ENCODE assay signal across 10 cellular contexts in genomic region chr17:14337596-14338079, GRCh38. TPM values are rescaled to one million over a fixed set of nuclear protein-coding genes. Genes with fewer than 3 reads are reported as not detected.
DNase-seq lines count a peak whose midpoint lies in the region; ATAC-seq, FAIRE-seq and TF ChIP-seq lines count a peak whose summit lies in the region.
"Had no signal": no experiment of that assay in that cellular context is flagged by ENCODE, and none has a peak within 500 bp of the region (broad histone marks: within the 10 kb centered on the region; RNA-seq: fewer than 3 reads in every experiment).

No MANE protein-coding gene starts in this region.

- no peak overlapping the region for H2AFZ ChIP-seq in SK-N-SH (ENCODE audit: low read depth)

- no peak for FAIRE-seq in urothelium cell line (lab: Jason Lieb, UNC)

- peaks cover 0 to 29% (median 11%) of the 10 kb centered on the region in 11 experiments; a peak in 10 of 22 replicates for H3K36me3 ChIP-seq in BLaER1 treated with 17β-estradiol and CSF1 and Interleukin-3, amounts not matched to agents 10 nM and 100 nM
- H3K36me3 ChIP-seq in SK-N-SH (replicated peaks in 1 of 2; ENCODE audit: control insufficient read depth in 1 of 2, insufficient read depth in 2 of 2, low read length in 1 of 2): no peaks in the 10 kb centered on the region
- H3K36me3 ChIP-seq: neutrophil had no signal

- H3K4me3 Mint-ChIP-seq in activated naive CD8-positive, alpha-beta T cell treated with anti-CD3 and anti-CD28 coated beads for 36 hours: peak overlapping the region; percentile 13
- no peak overlapping the region for H3K4me3 Mint-ChIP-seq in Calu3 (ENCODE audit: low read depth, unreplicated experiment)
- H3K4me3 Mint-ChIP-seq: dendritic cell treated with granulocyte-macrophage colony-stimulating factor and Interleukin-4, amounts not matched to agents 40 ng/mL and 50 ng/mL, for 4 days had no signal

- TF ChIP-seq CTCF in SK-N-SH (IDR thresholded peaks at IDR 0.05): no peak
- TF ChIP-seq CTCF in Calu3 (IDR thresholded peaks at IDR 0.05; ENCODE audit: unreplicated experiment): no peak

- intact Hi-C loops in Calu3 (cut with micrococcal nuclease; ENCODE audit: unreplicated experiment): no loop called here

- peaks cover 62 to 100% (median 96%) of the 10 kb centered on the region in 10 experiments for H3K4me1 ChIP-seq in BLaER1 treated with 17β-estradiol and CSF1 and Interleukin-3, amounts not matched to agents 10 nM and 100 nM
- H3K4me1 ChIP-seq in SK-N-SH (ENCODE audit: control insufficient read depth in 1 of 2, insufficient read depth in 2 of 2, low read depth in 1 of 2, low read length in 1 of 2): no peaks in the 10 kb centered on the region

- H3K27me3 Mint-ChIP-seq in activated naive CD8-positive, alpha-beta T cell treated with anti-CD3 and anti-CD28 coated beads for 36 hours: no peaks in the 10 kb centered on the region
- H3K27me3 Mint-ChIP-seq in Calu3 (ENCODE audit: unreplicated experiment): no peaks in the 10 kb centered on the region
- H3K27me3 Mint-ChIP-seq: dendritic cell treated with granulocyte-macrophage colony-stimulating factor and Interleukin-4, amounts not matched to agents 40 ng/mL and 50 ng/mL, for 4 days had no signal

- H3K27me3 ChIP-seq in BLaER1 treated with 17β-estradiol and CSF1 and Interleukin-3, amounts not matched to agents 10 nM and 100 nM: peaks cover 0 to 10% (median 0%) of the 10 kb centered on the region in 11 experiments; a peak in 2 of 22 replicates
- no peaks in the 10 kb centered on the region for H3K27me3 ChIP-seq in SK-N-SH (ENCODE audit: insufficient read depth)
- H3K27me3 ChIP-seq: neutrophil had no signal

- TF ChIP-seq RAD21 in SK-N-SH (IDR thresholded peaks at IDR 0.05; ENCODE audit: low read length): no peak

- H3K9me3 Mint-ChIP-seq in activated naive CD8-positive, alpha-beta T cell treated with anti-CD3 and anti-CD28 coated beads for 36 hours: no peaks in the 10 kb centered on the region
- peaks cover 11% of the 10 kb centered on the region for H3K9me3 Mint-ChIP-seq in Calu3 (ENCODE audit: low read depth, unreplicated experiment)
- H3K9me3 Mint-ChIP-seq: dendritic cell treated with granulocyte-macrophage colony-stimulating factor and Interleukin-4, amounts not matched to agents 40 ng/mL and 50 ng/mL, for 4 days had no signal

- DNase-seq in activated naive CD8-positive, alpha-beta T cell treated with anti-CD3 and anti-CD28 coated beads for 36 hours: peak; percentile 74
- DNase-seq in SK-N-SH (no peak), Calu3 (no peak), NK-92 (lab: John Stamatoyannopoulos, UW; ENCODE audit: unreplicated experiment) (no peak), urothelium cell line (ENCODE audit: low spot score) (no peak)

- 31% methylated on average over 3 of the region's 3 CpGs for WGBS in SK-N-SH (ENCODE audit: low lambda C conversion rate)

- peak overlapping the region; percentile 85 for H3K27ac Mint-ChIP-seq in activated naive CD8-positive, alpha-beta T cell treated with anti-CD3 and anti-CD28 coated beads for 36 hours
- no peak overlapping the region for H3K27ac Mint-ChIP-seq in Calu3 (ENCODE audit: unreplicated experiment)
- H3K27ac Mint-ChIP-seq: dendritic cell treated with granulocyte-macrophage colony-stimulating factor and Interleukin-4, amounts not matched to agents 40 ng/mL and 50 ng/mL, for 4 days had no signal

- H3K9me3 ChIP-seq in BLaER1 treated with 17β-estradiol and CSF1 and Interleukin-3, amounts not matched to agents 10 nM and 100 nM (replicated peaks in 1 of 11): peaks cover 0 to 11% (median 0%) of the 10 kb centered on the region in 11 experiments; a peak in 8 of 22 replicates
- H3K9me3 ChIP-seq in SK-N-SH: no peaks in the 10 kb centered on the region
- H3K9me3 ChIP-seq: neutrophil had no signal

- peaks cover 84% of the 10 kb centered on the region for H3K4me1 Mint-ChIP-seq in activated naive CD8-positive, alpha-beta T cell treated with anti-CD3 and anti-CD28 coated beads for 36 hours
- no peaks in the 10 kb centered on the region for H3K4me1 Mint-ChIP-seq in Calu3 (ENCODE audit: low read depth, unreplicated experiment)

- H3K9ac ChIP-seq in BLaER1 treated with 17β-estradiol and CSF1 and Interleukin-3, amounts not matched to agents 10 nM and 100 nM: no peak overlapping the region
- H3K9ac ChIP-seq in SK-N-SH: no peak overlapping the region

- H4K20me1 ChIP-seq in BLaER1 treated with 17β-estradiol and CSF1 and Interleukin-3, amounts not matched to agents 10 nM and 100 nM: peaks cover 7 to 76% (median 37%) of the 10 kb centered on the region in 11 experiments; a peak in 20 of 22 replicates
- no peaks in the 10 kb centered on the region for H4K20me1 ChIP-seq in SK-N-SH (ENCODE audit: insufficient read depth)

- no peaks in the 10 kb centered on the region for H3F3A ChIP-seq in SK-N-SH (replicated peaks; ENCODE audit: insufficient read depth)

- H3K27ac ChIP-seq in BLaER1 treated with 17β-estradiol and CSF1 and Interleukin-3, amounts not matched to agents 10 nM and 100 nM: no peak overlapping the region
- H3K27ac ChIP-seq in SK-N-SH (ENCODE audit: low read depth in 2 of 2, low read length in 1 of 2): no peak overlapping the region
- H3K27ac ChIP-seq: neutrophil had no signal

- no peaks in the 10 kb centered on the region for H3K79me2 ChIP-seq in SK-N-SH (ENCODE audit: insufficient read depth)

- POLR2A ChIA-PET in SK-N-SH (lab: Yijun Ruan, JAX): no interaction called here

- CTCF ChIA-PET in SK-N-SH (lab: Yijun Ruan, JAX) (no interaction called here), Calu3 (lab: Charles Lee) (no interaction called here)

- H3K36me3 Mint-ChIP-seq in activated naive CD8-positive, alpha-beta T cell treated with anti-CD3 and anti-CD28 coated beads for 36 hours: peaks cover 31% of the 10 kb centered on the region
- H3K36me3 Mint-ChIP-seq in Calu3 (ENCODE audit: insufficient read depth, unreplicated experiment): no peaks in the 10 kb centered on the region

- peak overlapping the region in 9 of 11 experiments; percentile 1 to 91 (median 81); a peak in 12 of 22 replicates for H3K4me2 ChIP-seq in BLaER1 treated with 17β-estradiol and CSF1 and Interleukin-3, amounts not matched to agents 10 nM and 100 nM
- no peak overlapping the region for H3K4me2 ChIP-seq in SK-N-SH

- TF ChIP-seq EP300 in SK-N-SH (IDR thresholded peaks at IDR 0.05; ENCODE audit: borderline replicate concordance in 1 of 2, low read depth in 1 of 2, low read length in 1 of 2): no peak

- ATAC-seq in GM18909 (IDR thresholded peaks at IDR 0.05; ENCODE audit: poor library complexity, unreplicated experiment) (peak; percentile 68), HG03280 (IDR thresholded peaks at IDR 0.05; ENCODE audit: unreplicated experiment) (peak; percentile 66)

- H3K4me3 ChIP-seq in BLaER1 treated with 17β-estradiol and CSF1 and Interleukin-3, amounts not matched to agents 10 nM and 100 nM: no peak overlapping the region
- H3K4me3 ChIP-seq in SK-N-SH (ENCODE audit: low read depth in 2 of 2, low read length in 1 of 2): no peak overlapping the region

- BruUV-seq in Calu3 (replicated peaks; lab: Mats Ljungman, UMichigan): no TSS peak

- H3K9me2 ChIP-seq in SK-N-SH: no peaks in the 10 kb centered on the region

TF ChIP-seq in SK-N-SH, 30 proteins besides CTCF, POLR2A, EP300 and RAD21:
- TF ChIP-seq MXI1 (IDR thresholded peaks at IDR 0.05; ENCODE audit: low read depth, low read length) (no peak), JUND (IDR thresholded peaks at IDR 0.05) (no peak), GABPA (IDR thresholded peaks at IDR 0.05; ENCODE audit: low read depth) (no peak), POLR2AphosphoS5 (IDR thresholded peaks at IDR 0.05; ENCODE audit: low read depth, low read length) (no peak), MAX (IDR thresholded peaks at IDR 0.05; ENCODE audit: low read depth) (no peak), NRF1 (IDR thresholded peaks at IDR 0.05; ENCODE audit: low read depth, low read length) (no peak), YY1 (IDR thresholded peaks at IDR 0.05; ENCODE audit: low read depth) (no peak), TEAD4 (IDR thresholded peaks at IDR 0.05; ENCODE audit: borderline replicate concordance, insufficient read depth) (no peak)

RNA-seq across cellular contexts. Expression of gene HS3ST3B1, which starts 36.8 kb away (rescaled TPM):
- total RNA-seq in activated naive CD8-positive, alpha-beta T cell treated with anti-CD3 and anti-CD28 coated beads for 36 hours: 1 to 10 TPM; 5.8 to 5.9 TPM
- polyA plus RNA-seq in SK-N-SH (2012; rRNA removed): 0.55 and 0.67 TPM in 2 replicates
- polyA plus RNA-seq in SK-N-SH (2012; cell fraction: cytosol; rRNA removed): 0.55 and 0.71 TPM in 2 replicates
- polyA plus RNA-seq in SK-N-SH (2012; cell fraction: nucleus; rRNA removed): 0.76 and 0.85 TPM in 2 replicates
- 0.78 and 0.80 TPM in 2 replicates for total RNA-seq in Calu3 (2022)
